Comparison of ENCODE assay signal across 1 cellular context in the genomic region with DNA sequence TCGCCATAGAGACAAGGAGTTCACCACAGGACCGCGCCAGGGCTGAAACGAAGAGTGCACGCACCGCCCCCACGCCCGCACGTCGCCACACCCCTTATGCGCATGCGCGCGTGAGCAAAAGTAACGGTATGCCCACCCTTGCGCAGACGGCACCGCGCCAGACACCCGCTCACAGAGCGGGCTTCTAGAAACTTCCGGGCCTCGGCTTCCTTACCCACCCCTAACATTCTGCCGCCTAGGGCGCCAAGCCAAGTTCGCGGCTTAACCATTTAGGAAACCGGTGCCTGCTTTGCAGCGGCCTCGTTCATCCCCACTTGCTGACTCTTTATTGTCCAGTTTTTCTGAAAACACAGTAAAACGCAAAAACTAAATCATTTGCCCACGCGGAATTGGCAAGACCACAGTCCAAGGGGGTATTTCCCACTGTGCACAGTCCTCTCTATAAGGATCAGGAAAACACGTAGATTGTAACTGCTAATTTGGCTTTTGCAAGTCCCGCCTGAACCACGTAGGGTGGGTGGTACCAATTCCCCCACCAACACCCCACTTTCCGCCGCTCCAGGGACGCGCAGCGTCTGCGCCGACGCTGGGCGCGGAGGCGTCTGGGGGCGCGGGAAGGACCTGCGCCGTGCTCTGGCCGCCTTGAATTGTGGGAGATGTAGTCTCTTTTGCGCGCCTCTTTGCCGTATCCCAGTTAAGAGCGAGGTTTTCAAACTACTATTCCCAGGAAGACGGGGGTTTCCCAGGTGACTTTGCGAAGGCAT.
TF ChIP-seq lines count a peak whose summit lies in the region.

A gene with protein sequence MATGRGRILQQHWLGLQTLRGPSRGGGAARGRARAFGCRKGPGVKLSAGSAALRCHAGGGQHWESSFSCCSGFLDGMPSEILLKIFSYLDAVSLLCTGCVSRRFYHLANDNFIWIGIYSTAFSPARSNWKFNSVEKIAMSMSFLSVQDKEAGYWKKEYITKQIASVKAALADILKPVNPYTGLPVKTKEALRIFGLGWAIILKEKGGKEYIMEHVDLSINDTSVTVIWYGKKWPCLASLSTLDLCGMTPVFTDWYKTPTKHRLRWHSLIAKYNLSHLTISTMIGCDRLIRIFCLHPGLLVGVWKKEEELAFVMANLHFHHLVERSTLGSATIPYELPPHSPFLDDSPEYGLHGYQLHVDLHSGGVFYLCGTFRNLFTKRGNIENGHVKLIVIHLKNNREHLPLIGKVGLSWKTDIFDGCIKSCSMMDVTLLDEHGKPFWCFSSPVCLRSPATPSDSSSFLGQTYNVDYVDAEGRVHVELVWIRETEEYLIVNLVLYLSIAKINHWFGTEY (minus strand): TSS at position 56 of the 764 bp plus-strand sequence. CDS start 49 bp downstream, at position 7.
A gene with protein sequence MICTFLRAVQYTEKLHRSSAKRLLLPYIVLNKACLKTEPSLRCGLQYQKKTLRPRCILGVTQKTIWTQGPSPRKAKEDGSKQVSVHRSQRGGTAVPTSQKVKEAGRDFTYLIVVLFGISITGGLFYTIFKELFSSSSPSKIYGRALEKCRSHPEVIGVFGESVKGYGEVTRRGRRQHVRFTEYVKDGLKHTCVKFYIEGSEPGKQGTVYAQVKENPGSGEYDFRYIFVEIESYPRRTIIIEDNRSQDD (plus strand): TSS at position 745 of the 764 bp plus-strand sequence. CDS start 286 bp downstream, outside the sequence.

TF ChIP-seq in HCT116, 20 proteins besides CTCF, POLR2A, EP300 and RAD21 (continued from another document):
- TF ChIP-seq ZBTB33 (IDR thresholded peaks at IDR 0.05; ENCODE audit: extremely low read depth, insufficient replicate concordance, low read length) (no peak), ZFX (IDR thresholded peaks at IDR 0.05) (peak; percentile 11; the same call in 1 of the 2 replicates), ZNF274 (IDR thresholded peaks at IDR 0.05; ENCODE audit: low read depth, low read length) (no peak), MAX (IDR thresholded peaks at IDR 0.05) (peak; percentile 68), JUND (IDR thresholded peaks at IDR 0.05) (no peak)
- TF ChIP-seq, protein P1, sequence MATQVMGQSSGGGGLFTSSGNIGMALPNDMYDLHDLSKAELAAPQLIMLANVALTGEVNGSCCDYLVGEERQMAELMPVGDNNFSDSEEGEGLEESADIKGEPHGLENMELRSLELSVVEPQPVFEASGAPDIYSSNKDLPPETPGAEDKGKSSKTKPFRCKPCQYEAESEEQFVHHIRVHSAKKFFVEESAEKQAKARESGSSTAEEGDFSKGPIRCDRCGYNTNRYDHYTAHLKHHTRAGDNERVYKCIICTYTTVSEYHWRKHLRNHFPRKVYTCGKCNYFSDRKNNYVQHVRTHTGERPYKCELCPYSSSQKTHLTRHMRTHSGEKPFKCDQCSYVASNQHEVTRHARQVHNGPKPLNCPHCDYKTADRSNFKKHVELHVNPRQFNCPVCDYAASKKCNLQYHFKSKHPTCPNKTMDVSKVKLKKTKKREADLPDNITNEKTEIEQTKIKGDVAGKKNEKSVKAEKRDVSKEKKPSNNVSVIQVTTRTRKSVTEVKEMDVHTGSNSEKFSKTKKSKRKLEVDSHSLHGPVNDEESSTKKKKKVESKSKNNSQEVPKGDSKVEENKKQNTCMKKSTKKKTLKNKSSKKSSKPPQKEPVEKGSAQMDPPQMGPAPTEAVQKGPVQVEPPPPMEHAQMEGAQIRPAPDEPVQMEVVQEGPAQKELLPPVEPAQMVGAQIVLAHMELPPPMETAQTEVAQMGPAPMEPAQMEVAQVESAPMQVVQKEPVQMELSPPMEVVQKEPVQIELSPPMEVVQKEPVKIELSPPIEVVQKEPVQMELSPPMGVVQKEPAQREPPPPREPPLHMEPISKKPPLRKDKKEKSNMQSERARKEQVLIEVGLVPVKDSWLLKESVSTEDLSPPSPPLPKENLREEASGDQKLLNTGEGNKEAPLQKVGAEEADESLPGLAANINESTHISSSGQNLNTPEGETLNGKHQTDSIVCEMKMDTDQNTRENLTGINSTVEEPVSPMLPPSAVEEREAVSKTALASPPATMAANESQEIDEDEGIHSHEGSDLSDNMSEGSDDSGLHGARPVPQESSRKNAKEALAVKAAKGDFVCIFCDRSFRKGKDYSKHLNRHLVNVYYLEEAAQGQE (IDR thresholded peaks at IDR 0.05; ENCODE audit: low read depth) = no peak
- TF ChIP-seq, protein P2, sequence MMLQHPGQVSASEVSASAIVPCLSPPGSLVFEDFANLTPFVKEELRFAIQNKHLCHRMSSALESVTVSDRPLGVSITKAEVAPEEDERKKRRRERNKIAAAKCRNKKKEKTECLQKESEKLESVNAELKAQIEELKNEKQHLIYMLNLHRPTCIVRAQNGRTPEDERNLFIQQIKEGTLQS (IDR thresholded peaks at IDR 0.05) = no peak
TF ChIP-seq in HCT116: peak in this region for 10.
